ENCODE assay signal across 12 cellular contexts in genomic region chr21:37153193-37153934, GRCh38.
DNase-seq lines count a peak whose midpoint lies in the region; ATAC-seq and TF ChIP-seq lines count a peak whose summit lies in the region.
"Had no signal": no experiment of that assay in that cellular context is flagged by ENCODE, and none has a peak within 500 bp of the region (broad histone marks: within the 10 kb centered on the region; RNA-seq: fewer than 3 reads in every experiment).

No MANE protein-coding gene starts in this region.

- H3K27me3 ChIP-seq in BJ (ENCODE audit: control insufficient read depth, insufficient read depth, low read length) (no peaks in the 10 kb centered on the region), psoas muscle (ENCODE audit: insufficient read depth in 3 of 3, low read length in 2 of 3) (no peaks in the 10 kb centered on the region)

- no peaks in the 10 kb centered on the region for H3K9me3 Mint-ChIP-seq in activated T-helper 17 cell treated with anti-CD3 and anti-CD28 coated beads, Interleukin-2, amount 50 U/mL, for 72 hours
- H3K9me3 Mint-ChIP-seq: activated naive CD8-positive, alpha-beta T cell treated with anti-CD3 and anti-CD28 coated beads, Interleukin-2, amount 50 U/mL, for 24 hours; CD14-positive monocyte had no signal

- DNase-seq in BJ (ENCODE audit: low read depth) (peak; percentile 89), foreskin fibroblast (peak; percentile 62 to 66), psoas muscle (no peak), ACHN (no peak), NCI-H1694 (lab: John Stamatoyannopoulos, UW) (no peak), iPS-NIHi11 (ENCODE audit: low spot score) (no peak)
- DNase-seq: activated naive CD8-positive, alpha-beta T cell treated with anti-CD3 and anti-CD28 coated beads, Interleukin-2, amount 50 U/mL, for 24 hours; NCI-H2227 treated with DMSO at 0.1 percent for 48 hours had no signal

- H3K36me3 Mint-ChIP-seq in activated T-helper 17 cell treated with anti-CD3 and anti-CD28 coated beads, Interleukin-2, amount 50 U/mL, for 72 hours (ENCODE audit: low read depth), result peaks cover 92% of the 10 kb centered on the region

- peak overlapping the region; percentile 5 for H3K27ac Mint-ChIP-seq in activated T-helper 17 cell treated with anti-CD3 and anti-CD28 coated beads, Interleukin-2, amount 50 U/mL, for 72 hours
- H3K27ac Mint-ChIP-seq: activated naive CD8-positive, alpha-beta T cell treated with anti-CD3 and anti-CD28 coated beads, Interleukin-2, amount 50 U/mL, for 24 hours; CD14-positive monocyte had no signal

- intact Hi-C loops in psoas muscle (cut with DNase I), result no loop called here

- no peak overlapping the region for H3K4me3 ChIP-seq in BJ (ENCODE audit: low read depth, low read length)
- no peak overlapping the region for H3K4me3 ChIP-seq in foreskin fibroblast (ENCODE audit: low read depth in 1 of 2, low read length in 2 of 2)
- H3K4me3 ChIP-seq in psoas muscle, result no peak overlapping the region
- H3K4me3 ChIP-seq: K562 had no signal

- H3K4me1 Mint-ChIP-seq in activated T-helper 17 cell treated with anti-CD3 and anti-CD28 coated beads, Interleukin-2, amount 50 U/mL, for 72 hours, result peaks cover 5% of the 10 kb centered on the region
- H3K4me1 Mint-ChIP-seq: activated naive CD8-positive, alpha-beta T cell treated with anti-CD3 and anti-CD28 coated beads, Interleukin-2, amount 50 U/mL, for 24 hours; CD14-positive monocyte had no signal

- H3K27me3 Mint-ChIP-seq in activated T-helper 17 cell treated with anti-CD3 and anti-CD28 coated beads, Interleukin-2, amount 50 U/mL, for 72 hours, result no peaks in the 10 kb centered on the region
- H3K27me3 Mint-ChIP-seq: activated naive CD8-positive, alpha-beta T cell treated with anti-CD3 and anti-CD28 coated beads, Interleukin-2, amount 50 U/mL, for 24 hours had no signal

- POLR2A ChIA-PET in BJ (lab: Charles Lee), result no interaction called here

- in situ Hi-C loops in ACHN (cut with HindIII; ENCODE audit: low pct_ligation_motif_present, low pct_unique_long_range_greater_than_20kb, low sequenced_read_pairs), result no loop called here

- 59 to 73% (median 60%) methylated on average over 4 of the region's 4 CpGs for WGBS in psoas muscle, 3 donors

- H3K36me3 ChIP-seq in BJ (ENCODE audit: control insufficient read depth, insufficient read depth, low read length) (peaks cover 3% of the 10 kb centered on the region; the same call in 1 of the 2 replicates), psoas muscle (ENCODE audit: insufficient read depth in 1 of 2, low read depth in 1 of 2) (peaks cover 2 to 62% of the 10 kb centered on the region in 2 donors)

- CTCF ChIA-PET in BJ (lab: Yijun Ruan, JAX), result interaction anchor here (1.0 to 1.6 kb wide), 2 partner anchors 14 to 177 kb away, joined by 3 to 8 read pairs; no protein-coding TSS in a partner anchor

- no peak overlapping the region for H3K4me3 Mint-ChIP-seq in activated T-helper 17 cell treated with anti-CD3 and anti-CD28 coated beads, Interleukin-2, amount 50 U/mL, for 72 hours
- H3K4me3 Mint-ChIP-seq: activated naive CD8-positive, alpha-beta T cell treated with anti-CD3 and anti-CD28 coated beads, Interleukin-2, amount 50 U/mL, for 24 hours; CD14-positive monocyte had no signal

- TF ChIP-seq CTCF in BJ (IDR thresholded peaks at IDR 0.05; ENCODE audit: insufficient read depth, low read depth, low read length), result no peak
- TF ChIP-seq CTCF in foreskin fibroblast (IDR thresholded peaks at IDR 0.05; ENCODE audit: low read depth, low read length), result no peak
- TF ChIP-seq CTCF in psoas muscle (IDR thresholded peaks at IDR 0.05), result no peak

- peak overlapping the region; percentile 82 for H3K27ac ChIP-seq in psoas muscle

- H3K9me3 ChIP-seq in psoas muscle, result no peaks in the 10 kb centered on the region

- peaks cover 22% of the 10 kb centered on the region for H3K4me1 ChIP-seq in psoas muscle

- ATAC-seq in activated T-helper 17 cell treated with anti-CD3 and anti-CD28 coated beads, Interleukin-2, amount 50 U/mL, for 72 hours (replicated peaks), result no peak
- peak in 3 of 4 donors; percentile 2 to 23 (median 3) for ATAC-seq in psoas muscle
- no peak for ATAC-seq in HG03135 (IDR thresholded peaks at IDR 0.05; ENCODE audit: unreplicated experiment)
- ATAC-seq: activated naive CD8-positive, alpha-beta T cell treated with anti-CD3 and anti-CD28 coated beads, Interleukin-2, amount 50 U/mL, for 24 hours; K562 had no signal

Comparison
In these comparisons a context has a peak if more than half of its experiments do, and no peak if none do; other contexts are left out.
1. DNase-seq: peak in BJ (single experiment) and foreskin fibroblast (2 of 2); none in psoas muscle (0 of 2), ACHN (single experiment), NCI-H1694 (single experiment) and iPS-NIHi11 (single experiment).
2. ATAC-seq: peak in psoas muscle (3 of 4); none in activated T-helper 17 cell treated with anti-CD3 and anti-CD28 coated beads, Interleukin-2, amount 50 U/mL, for 72 hours (single experiment) and HG03135 (single experiment).